Comparison of ENCODE assay signal across 1 cellular context in the genomic region with DNA sequence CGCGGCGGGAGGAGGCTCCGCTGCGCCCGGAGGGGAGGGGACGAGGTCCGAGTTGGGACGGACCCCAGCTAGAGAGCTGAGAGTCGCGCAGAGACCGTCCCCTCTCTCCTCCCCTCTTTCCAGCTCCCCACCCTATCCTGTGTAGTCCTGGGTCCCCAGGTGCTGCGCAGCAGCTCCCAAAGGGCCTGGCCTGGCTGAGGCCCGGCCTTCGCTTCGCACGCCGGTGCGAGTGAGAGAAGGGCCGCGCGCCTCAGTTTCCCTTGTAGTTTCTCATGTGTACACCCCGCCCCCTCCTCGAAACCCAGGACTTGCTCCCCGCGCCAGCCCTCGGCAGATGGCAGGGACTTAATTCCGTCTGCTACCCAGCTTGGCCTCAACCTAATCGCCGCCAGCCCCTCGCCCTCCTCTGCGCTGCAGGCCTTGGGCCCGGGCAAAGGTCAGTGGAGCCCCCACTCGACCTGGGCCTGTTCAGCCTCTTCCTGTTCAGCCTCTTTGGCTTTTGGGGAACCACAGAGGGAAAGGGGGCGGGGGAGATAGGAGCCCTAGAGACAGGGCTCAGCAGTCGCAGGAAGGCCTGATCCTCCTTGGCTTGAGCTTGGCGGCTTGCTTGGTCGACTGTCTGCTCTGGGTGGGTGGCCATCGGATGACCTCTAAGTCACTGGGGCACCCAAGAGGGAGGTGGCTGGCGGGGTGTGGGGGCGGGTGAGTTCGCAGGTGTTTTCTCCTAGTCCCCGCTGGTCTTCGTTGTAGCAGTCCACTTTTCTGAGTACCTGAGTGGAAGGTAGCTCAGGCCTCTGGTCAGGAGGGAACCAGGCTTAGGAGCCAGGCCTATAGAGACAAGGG.
A peak's percentile ranks its signal among the peaks of the same experiment; 100 is the strongest.
TF ChIP-seq lines count a peak whose summit lies in the region.

No MANE protein-coding gene starts in this region.

TF ChIP-seq in K562, 482 proteins besides CTCF, POLR2A, EP300 and RAD21 (continues in another document):
- TF ChIP-seq ETV1 (tag; conservative IDR thresholded peaks at IDR 0.05; ENCODE audit: low read depth) (no peak), UBTF (IDR thresholded peaks at IDR 0.05; ENCODE audit: borderline replicate concordance in 1 of 2, low read depth in 2 of 2, low read length in 2 of 2) (0 out of 4 replicates have a peak, but pooled peaks of 1 of the 2 experiments have one; percentile 28), NR2C1 (IDR thresholded peaks at IDR 0.05) (0 out of 2 replicates have a peak, but pooled peaks have one; percentile 39), NR2C1 (tag; IDR thresholded peaks at IDR 0.05) (peak; percentile 31; the same call in 1 of the 2 replicates), SMARCA4 (IDR thresholded peaks at IDR 0.05) (0 out of 2 replicates have a peak, but pooled peaks have one; percentile 12), ZBTB2 (IDR thresholded peaks at IDR 0.05) (no peak), CHD1 (IDR thresholded peaks at IDR 0.05; ENCODE audit: low read length) (peak; percentile 61), ZNF77 (CRISPR knock-in tag; IDR thresholded peaks at IDR 0.05) (no peak), MCM3 (IDR thresholded peaks at IDR 0.05) (no peak), NCOA2 (IDR thresholded peaks at IDR 0.05; ENCODE audit: partially characterized antibody in 2 of 2) (no peak), ZFX (CRISPR knock-in tag; IDR thresholded peaks at IDR 0.05) (peak; percentile 82), DACH1 (IDR thresholded peaks at IDR 0.05; ENCODE audit: partially characterized antibody) (no peak), POLR3A (IDR thresholded peaks at IDR 0.05; ENCODE audit: borderline replicate concordance, extremely low read depth, insufficient read depth, insufficient read length) (no peak), NRF1 (conservative IDR thresholded peaks at IDR 0.05 in 1 of 2, IDR thresholded peaks at IDR 0.05 in 1 of 2) (peak; percentile 50 to 68), ZKSCAN3 (CRISPR knock-in tag; IDR thresholded peaks at IDR 0.05) (no peak), CHD4 (IDR thresholded peaks at IDR 0.05; ENCODE audit: insufficient read depth, insufficient replicate concordance, low read depth, low read length, poor library complexity, severe bottlenecking) (no peak), PHF8 (IDR thresholded peaks at IDR 0.05; ENCODE audit: borderline replicate concordance, low read length) (0 out of 2 replicates have a peak, but pooled peaks have one; percentile 8), POLR2B (IDR thresholded peaks at IDR 0.05; ENCODE audit: low read depth, partially characterized antibody) (no peak), PCBP1 (IDR thresholded peaks at IDR 0.05; ENCODE audit: low read depth, low read length, poor library complexity, severe bottlenecking) (peak; percentile 7), KLF10 (CRISPR knock-in tag; IDR thresholded peaks at IDR 0.05) (no peak), SPI1 (IDR thresholded peaks at IDR 0.05; ENCODE audit: borderline replicate concordance, low read depth, low read length) (peak; percentile 19; the same call in 1 of the 2 replicates), SIX5 (IDR thresholded peaks at IDR 0.05; ENCODE audit: borderline replicate concordance in 1 of 2, insufficient read depth in 1 of 2, low read depth in 1 of 2, low read length in 2 of 2) (no peak), MTA1 (IDR thresholded peaks at IDR 0.05; ENCODE audit: borderline replicate concordance) (no peak), DMBX1 (CRISPR knock-in tag; IDR thresholded peaks at IDR 0.05; ENCODE audit: borderline replicate concordance) (no peak), ZNF512 (tag; IDR thresholded peaks at IDR 0.05) (no peak), MYC (IDR thresholded peaks at IDR 0.05; ENCODE audit: low read depth, low read length) (no peak), MYC (CRISPR knock-in tag; IDR thresholded peaks at IDR 0.05; ENCODE audit: borderline replicate concordance, low read depth) (peak; percentile 21; the same call in 1 of the 2 replicates)
- TF ChIP-seq, protein P1, sequence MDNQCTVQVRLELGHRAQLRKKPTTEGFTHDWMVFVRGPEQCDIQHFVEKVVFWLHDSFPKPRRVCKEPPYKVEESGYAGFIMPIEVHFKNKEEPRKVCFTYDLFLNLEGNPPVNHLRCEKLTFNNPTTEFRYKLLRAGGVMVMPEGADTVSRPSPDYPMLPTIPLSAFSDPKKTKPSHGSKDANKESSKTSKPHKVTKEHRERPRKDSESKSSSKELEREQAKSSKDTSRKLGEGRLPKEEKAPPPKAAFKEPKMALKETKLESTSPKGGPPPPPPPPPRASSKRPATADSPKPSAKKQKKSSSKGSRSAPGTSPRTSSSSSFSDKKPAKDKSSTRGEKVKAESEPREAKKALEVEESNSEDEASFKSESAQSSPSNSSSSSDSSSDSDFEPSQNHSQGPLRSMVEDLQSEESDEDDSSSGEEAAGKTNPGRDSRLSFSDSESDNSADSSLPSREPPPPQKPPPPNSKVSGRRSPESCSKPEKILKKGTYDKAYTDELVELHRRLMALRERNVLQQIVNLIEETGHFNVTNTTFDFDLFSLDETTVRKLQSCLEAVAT (IDR thresholded peaks at IDR 0.05): 0 out of 4 replicates have a peak, but pooled peaks of 1 of the 2 experiments have one; percentile 19
- TF ChIP-seq, protein P2, sequence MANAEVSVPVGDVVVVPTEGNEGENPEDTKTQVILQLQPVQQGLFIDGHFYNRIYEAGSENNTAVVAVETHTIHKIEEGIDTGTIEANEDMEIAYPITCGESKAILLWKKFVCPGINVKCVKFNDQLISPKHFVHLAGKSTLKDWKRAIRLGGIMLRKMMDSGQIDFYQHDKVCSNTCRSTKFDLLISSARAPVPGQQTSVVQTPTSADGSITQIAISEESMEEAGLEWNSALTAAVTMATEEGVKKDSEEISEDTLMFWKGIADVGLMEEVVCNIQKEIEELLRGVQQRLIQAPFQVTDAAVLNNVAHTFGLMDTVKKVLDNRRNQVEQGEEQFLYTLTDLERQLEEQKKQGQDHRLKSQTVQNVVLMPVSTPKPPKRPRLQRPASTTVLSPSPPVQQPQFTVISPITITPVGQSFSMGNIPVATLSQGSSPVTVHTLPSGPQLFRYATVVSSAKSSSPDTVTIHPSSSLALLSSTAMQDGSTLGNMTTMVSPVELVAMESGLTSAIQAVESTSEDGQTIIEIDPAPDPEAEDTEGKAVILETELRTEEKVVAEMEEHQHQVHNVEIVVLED (CRISPR knock-in tag; IDR thresholded peaks at IDR 0.05): no peak
- TF ChIP-seq, protein P3, sequence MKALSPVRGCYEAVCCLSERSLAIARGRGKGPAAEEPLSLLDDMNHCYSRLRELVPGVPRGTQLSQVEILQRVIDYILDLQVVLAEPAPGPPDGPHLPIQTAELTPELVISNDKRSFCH (CRISPR knock-in tag; IDR thresholded peaks at IDR 0.05): no peak
- TF ChIP-seq, protein P3 (tag; IDR thresholded peaks at IDR 0.05): 0 out of 2 replicates have a peak, but pooled peaks have one; percentile 29
- TF ChIP-seq, protein P4, sequence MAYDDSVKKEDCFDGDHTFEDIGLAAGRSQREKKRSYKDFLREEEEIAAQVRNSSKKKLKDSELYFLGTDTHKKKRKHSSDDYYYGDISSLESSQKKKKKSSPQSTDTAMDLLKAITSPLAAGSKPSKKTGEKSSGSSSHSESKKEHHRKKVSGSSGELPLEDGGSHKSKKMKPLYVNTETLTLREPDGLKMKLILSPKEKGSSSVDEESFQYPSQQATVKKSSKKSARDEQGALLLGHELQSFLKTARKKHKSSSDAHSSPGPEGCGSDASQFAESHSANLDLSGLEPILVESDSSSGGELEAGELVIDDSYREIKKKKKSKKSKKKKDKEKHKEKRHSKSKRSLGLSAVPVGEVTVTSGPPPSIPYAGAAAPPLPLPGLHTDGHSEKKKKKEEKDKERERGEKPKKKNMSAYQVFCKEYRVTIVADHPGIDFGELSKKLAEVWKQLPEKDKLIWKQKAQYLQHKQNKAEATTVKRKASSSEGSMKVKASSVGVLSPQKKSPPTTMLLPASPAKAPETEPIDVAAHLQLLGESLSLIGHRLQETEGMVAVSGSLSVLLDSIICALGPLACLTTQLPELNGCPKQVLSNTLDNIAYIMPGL (CRISPR knock-in tag; IDR thresholded peaks at IDR 0.05): 0 out of 2 replicates have a peak, but pooled peaks have one; percentile 67
- TF ChIP-seq, protein P5, sequence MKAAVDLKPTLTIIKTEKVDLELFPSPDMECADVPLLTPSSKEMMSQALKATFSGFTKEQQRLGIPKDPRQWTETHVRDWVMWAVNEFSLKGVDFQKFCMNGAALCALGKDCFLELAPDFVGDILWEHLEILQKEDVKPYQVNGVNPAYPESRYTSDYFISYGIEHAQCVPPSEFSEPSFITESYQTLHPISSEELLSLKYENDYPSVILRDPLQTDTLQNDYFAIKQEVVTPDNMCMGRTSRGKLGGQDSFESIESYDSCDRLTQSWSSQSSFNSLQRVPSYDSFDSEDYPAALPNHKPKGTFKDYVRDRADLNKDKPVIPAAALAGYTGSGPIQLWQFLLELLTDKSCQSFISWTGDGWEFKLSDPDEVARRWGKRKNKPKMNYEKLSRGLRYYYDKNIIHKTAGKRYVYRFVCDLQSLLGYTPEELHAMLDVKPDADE (conservative IDR thresholded peaks at IDR 0.05; ENCODE audit: control insufficient read depth, low read depth, low read length): no peak
- TF ChIP-seq, protein P6, sequence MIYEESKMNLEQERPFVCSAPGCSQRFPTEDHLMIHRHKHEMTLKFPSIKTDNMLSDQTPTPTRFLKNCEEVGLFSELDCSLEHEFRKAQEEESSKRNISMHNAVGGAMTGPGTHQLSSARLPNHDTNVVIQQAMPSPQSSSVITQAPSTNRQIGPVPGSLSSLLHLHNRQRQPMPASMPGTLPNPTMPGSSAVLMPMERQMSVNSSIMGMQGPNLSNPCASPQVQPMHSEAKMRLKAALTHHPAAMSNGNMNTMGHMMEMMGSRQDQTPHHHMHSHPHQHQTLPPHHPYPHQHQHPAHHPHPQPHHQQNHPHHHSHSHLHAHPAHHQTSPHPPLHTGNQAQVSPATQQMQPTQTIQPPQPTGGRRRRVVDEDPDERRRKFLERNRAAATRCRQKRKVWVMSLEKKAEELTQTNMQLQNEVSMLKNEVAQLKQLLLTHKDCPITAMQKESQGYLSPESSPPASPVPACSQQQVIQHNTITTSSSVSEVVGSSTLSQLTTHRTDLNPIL (CRISPR knock-in tag; IDR thresholded peaks at IDR 0.05): no peak
- TF ChIP-seq, protein P7, sequence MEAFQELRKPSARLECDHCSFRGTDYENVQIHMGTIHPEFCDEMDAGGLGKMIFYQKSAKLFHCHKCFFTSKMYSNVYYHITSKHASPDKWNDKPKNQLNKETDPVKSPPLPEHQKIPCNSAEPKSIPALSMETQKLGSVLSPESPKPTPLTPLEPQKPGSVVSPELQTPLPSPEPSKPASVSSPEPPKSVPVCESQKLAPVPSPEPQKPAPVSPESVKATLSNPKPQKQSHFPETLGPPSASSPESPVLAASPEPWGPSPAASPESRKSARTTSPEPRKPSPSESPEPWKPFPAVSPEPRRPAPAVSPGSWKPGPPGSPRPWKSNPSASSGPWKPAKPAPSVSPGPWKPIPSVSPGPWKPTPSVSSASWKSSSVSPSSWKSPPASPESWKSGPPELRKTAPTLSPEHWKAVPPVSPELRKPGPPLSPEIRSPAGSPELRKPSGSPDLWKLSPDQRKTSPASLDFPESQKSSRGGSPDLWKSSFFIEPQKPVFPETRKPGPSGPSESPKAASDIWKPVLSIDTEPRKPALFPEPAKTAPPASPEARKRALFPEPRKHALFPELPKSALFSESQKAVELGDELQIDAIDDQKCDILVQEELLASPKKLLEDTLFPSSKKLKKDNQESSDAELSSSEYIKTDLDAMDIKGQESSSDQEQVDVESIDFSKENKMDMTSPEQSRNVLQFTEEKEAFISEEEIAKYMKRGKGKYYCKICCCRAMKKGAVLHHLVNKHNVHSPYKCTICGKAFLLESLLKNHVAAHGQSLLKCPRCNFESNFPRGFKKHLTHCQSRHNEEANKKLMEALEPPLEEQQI (IDR thresholded peaks at IDR 0.05): no peak
